8 cellular contexts compared by ENCODE assay signal in genomic region chr4:82798168-82799005, GRCh38. TPM values are rescaled to one million over a fixed set of nuclear protein-coding genes. Genes with fewer than 3 reads are reported as not detected.
DNase-seq lines count a peak whose midpoint lies in the region; ATAC-seq and TF ChIP-seq lines count a peak whose summit lies in the region.

Gene SCD5, minus strand, starts transcription at chr4:82798796. Its CDS starts 259 bp downstream, at chr4:82798537.

- H3K4me3 ChIP-seq in DND-41 (ENCODE audit: low read depth in 1 of 2, low read length in 2 of 2) (peak within 1 kb of the TSS; percentile 70 to 81), left ventricle myocardium inferior (peak within 1 kb of the TSS; percentile 79), uterus (peak within 1 kb of the TSS; percentile 72 to 73)

- H3K9me3 ChIP-seq in DND-41 (ENCODE audit: insufficient read depth, low read length, severe bottlenecking): no peaks in the 10 kb centered on the region
- no peaks in the 10 kb centered on the region for H3K9me3 ChIP-seq in left ventricle myocardium inferior (replicated peaks)
- H3K9me3 ChIP-seq in uterus: no peaks in the 10 kb centered on the region

- H3K36me3 ChIP-seq in DND-41 (ENCODE audit: insufficient read depth, low read length) (peaks cover 11% of the 10 kb centered on the region), left ventricle myocardium inferior (no peaks in the 10 kb centered on the region), uterus (no peaks in the 10 kb centered on the region)

- TF ChIP-seq CTCF in DND-41 (IDR thresholded peaks at IDR 0.05; ENCODE audit: borderline replicate concordance, extremely low read depth, low read length, poor library complexity, severe bottlenecking) (no peak), left ventricle myocardium inferior (IDR thresholded peaks at IDR 0.05; ENCODE audit: borderline replicate concordance) (no peak), uterus (IDR thresholded peaks at IDR 0.05) (peak in 1 of 4 experiments; percentile 6)

- H3K27me3 Mint-ChIP-seq in IgD-negative memory B cell: peaks cover 34% of the 10 kb centered on the region

- TF ChIP-seq POLR2A in uterus (IDR thresholded peaks at IDR 0.05): no peak

- peak within 1 kb of the TSS; percentile 82 for H2AFZ ChIP-seq in DND-41 (ENCODE audit: low read depth, low read length)

- H3K36me3 Mint-ChIP-seq in IgD-negative memory B cell: no peaks in the 10 kb centered on the region

- no peak within 1 kb of the TSS for H3K27ac Mint-ChIP-seq in IgD-negative memory B cell

- peak within 1 kb of the TSS; percentile 72 for H3K9ac ChIP-seq in DND-41 (ENCODE audit: low read depth, low read length)

- intact Hi-C loops in left ventricle myocardium inferior (cut with micrococcal nuclease) (no loop called here), posterior vena cava (cut with DNase I) (no loop called here), uterus (cut with DNase I; ENCODE audit: low total_unique reads) (no loop called here)

- H3K9me3 Mint-ChIP-seq in IgD-negative memory B cell: no peaks in the 10 kb centered on the region

- peaks cover 31% of the 10 kb centered on the region for H4K20me1 ChIP-seq in DND-41 (ENCODE audit: insufficient read depth, low read length)

- H3K4me2 ChIP-seq in DND-41 (ENCODE audit: insufficient read depth, low read length): peak within 1 kb of the TSS; percentile 96

- H3K27ac ChIP-seq in DND-41 (ENCODE audit: low read length) (peak within 1 kb of the TSS; percentile 70), left ventricle myocardium inferior (replicated peaks) (peak within 1 kb of the TSS; percentile 48), uterus (peak within 1 kb of the TSS in 1 of 2 donors; percentile 46)

- H3K4me1 Mint-ChIP-seq in IgD-negative memory B cell: peaks cover 9 to 19% (median 12%) of the 10 kb centered on the region in 3 donors

- DNase-seq in DND-41: peak; percentile 83
- peak; percentile 20 to 92 (median 80) for DNase-seq in amygdala (lab: John Stamatoyannopoulos, UW)
- DNase-seq in left ventricle myocardium inferior: peak; percentile 70
- DNase-seq in posterior vena cava (ENCODE audit: low spot score): peak; percentile 88
- DNase-seq in uterus: peak; percentile 63 to 67

- H3K4me1 ChIP-seq in DND-41 (ENCODE audit: insufficient read depth, low read length) (peaks cover 34% of the 10 kb centered on the region), left ventricle myocardium inferior (peaks cover 37% of the 10 kb centered on the region), uterus (no peaks in the 10 kb centered on the region)

- peak within 1 kb of the TSS; percentile 67 to 94 (median 83) for H3K4me3 Mint-ChIP-seq in IgD-negative memory B cell

- H3K27me3 ChIP-seq in DND-41 (ENCODE audit: insufficient read depth, low read length, poor library complexity) (no peaks in the 10 kb centered on the region), left ventricle myocardium inferior (ENCODE audit: low read depth) (peaks cover 36% of the 10 kb centered on the region), uterus (no peaks in the 10 kb centered on the region)

- H3K79me2 ChIP-seq in DND-41 (ENCODE audit: insufficient read depth, low read length): peaks cover 38% of the 10 kb centered on the region

- peak; percentile 89 for ATAC-seq in DND-41 (ENCODE audit: insufficient read depth, low read depth)
- ATAC-seq in GM21619 (IDR thresholded peaks at IDR 0.05; ENCODE audit: unreplicated experiment): peak; percentile 88
- peak; percentile 95 for ATAC-seq in SK-N-SH treated with all-trans-retinoic acid at 6 μM for 48 hours

TF ChIP-seq in SK-N-SH treated with all-trans-retinoic acid at 6 μM for 48 hours, 23 proteins besides CTCF, POLR2A, EP300 and RAD21:
- TF ChIP-seq GLIS3 (CRISPR knock-in tag; IDR thresholded peaks at IDR 0.05): no peak
- TF ChIP-seq OSR1 (CRISPR knock-in tag; IDR thresholded peaks at IDR 0.05): no peak
- no peak for TF ChIP-seq ZFP3 (CRISPR knock-in tag; IDR thresholded peaks at IDR 0.05)
- TF ChIP-seq CSDC2 (CRISPR knock-in tag; IDR thresholded peaks at IDR 0.05): no peak
- no peak for TF ChIP-seq BACH2 (CRISPR knock-in tag; IDR thresholded peaks at IDR 0.05; ENCODE audit: borderline replicate concordance)
- TF ChIP-seq TSHZ2 (CRISPR knock-in tag; IDR thresholded peaks at IDR 0.05): no peak
- TF ChIP-seq PPARA (CRISPR knock-in tag; IDR thresholded peaks at IDR 0.05; ENCODE audit: borderline replicate concordance): no peak
- no peak for TF ChIP-seq ZNF70 (CRISPR knock-in tag; IDR thresholded peaks at IDR 0.05)
- no peak for TF ChIP-seq ZC3H10 (CRISPR knock-in tag; IDR thresholded peaks at IDR 0.05)
- no peak for TF ChIP-seq ZNF565 (CRISPR knock-in tag; conservative IDR thresholded peaks at IDR 0.05; ENCODE audit: low read depth)
- no peak for TF ChIP-seq ZNF8 (CRISPR knock-in tag; IDR thresholded peaks at IDR 0.05)
- TF ChIP-seq TOX (CRISPR knock-in tag; IDR thresholded peaks at IDR 0.05; ENCODE audit: borderline replicate concordance): no peak
- no peak for TF ChIP-seq CREB5 (CRISPR knock-in tag; IDR thresholded peaks at IDR 0.05; ENCODE audit: low read depth)
- TF ChIP-seq ZFP30 (CRISPR knock-in tag; IDR thresholded peaks at IDR 0.05): no peak
- no peak for TF ChIP-seq RARB (CRISPR knock-in tag; IDR thresholded peaks at IDR 0.05)
- no peak for TF ChIP-seq ARNTL (CRISPR knock-in tag; IDR thresholded peaks at IDR 0.05; ENCODE audit: borderline replicate concordance, low read depth)
- no peak for TF ChIP-seq POU6F1 (CRISPR knock-in tag; IDR thresholded peaks at IDR 0.05; ENCODE audit: borderline replicate concordance, low read depth)
- TF ChIP-seq SNAI2 (CRISPR knock-in tag; IDR thresholded peaks at IDR 0.05): no peak
- TF ChIP-seq ISL1 (CRISPR knock-in tag; IDR thresholded peaks at IDR 0.05): no peak
- no peak for TF ChIP-seq CSRNP3 (CRISPR knock-in tag; IDR thresholded peaks at IDR 0.05)
TF ChIP-seq in SK-N-SH treated with all-trans-retinoic acid at 6 μM for 48 hours: peak in this region for 0.

RNA-seq across cellular contexts. Expression of gene SCD5, which starts in this region (rescaled TPM):
- not detected for polyA plus RNA-seq in IgD-negative memory B cell
- total RNA-seq in left ventricle myocardium inferior (4.5 TPM), posterior vena cava (10 to 100 TPM; 11.9 to 16.7 TPM), uterus (10 to 100 TPM in 2 of 4 donors, 1 to 10 TPM in 2; 4.1 to 30.3 (median 7.8) TPM)
